ENCODE assay signal across 26 cellular contexts in genomic region chr14:64580451-64580850, GRCh38. TPM values are rescaled to one million over a fixed set of nuclear protein-coding genes. Genes with fewer than 3 reads are reported as not detected.
DNase-seq lines count a peak whose midpoint lies in the region; FAIRE-seq and TF ChIP-seq lines count a peak whose summit lies in the region.
"Had no signal": no experiment of that assay in that cellular context is flagged by ENCODE, and none has a peak within 500 bp of the region (broad histone marks: within the 10 kb centered on the region; RNA-seq: fewer than 3 reads in every experiment).

No MANE protein-coding gene starts in this region.

- H3K79me2 ChIP-seq in H1 (ENCODE audit: control insufficient read depth in 1 of 2, insufficient read depth in 2 of 2, low read length in 2 of 2): no peaks in the 10 kb centered on the region
- no peaks in the 10 kb centered on the region for H3K79me2 ChIP-seq in mesendoderm (ENCODE audit: control insufficient read depth, insufficient read depth, low read length)

- H3K23ac ChIP-seq in H1 (ENCODE audit: insufficient read length) (no peak overlapping the region), mesendoderm (ENCODE audit: low read length) (no peak overlapping the region)

- WGBS in H1 (ENCODE audit: extremely low coverage in 1 of 2, insufficient coverage in 1 of 2, insufficient read length in 1 of 2, insufficient replicate concordance in 2 of 2, low coverage in 1 of 2, low lambda C conversion rate in 2 of 2, missing lambda C conversion rate in 1 of 2), 2 experiments: 88% methylated on average over 7 of the region's 7 CpGs; no CpG with 5 or more reads in 1 of the 2 experiments
- no CpG with 5 or more reads among the region's 7 CpGs for WGBS in mesendoderm (ENCODE audit: extremely low coverage, insufficient coverage, low lambda C conversion rate)

- H2AK5ac ChIP-seq in H1 (ENCODE audit: low read depth, low read length) (no peak overlapping the region), mesendoderm (ENCODE audit: low read length) (no peak overlapping the region)

- H3K18ac ChIP-seq in H1 (ENCODE audit: extremely low read depth, low read length) (no peak overlapping the region), mesendoderm (ENCODE audit: low read length) (peak overlapping the region; percentile 47)

- H3K79me1 ChIP-seq in H1 (ENCODE audit: low read depth, low read length): no peaks in the 10 kb centered on the region
- no peaks in the 10 kb centered on the region for H3K79me1 ChIP-seq in mesendoderm (ENCODE audit: low read length)

- H3K14ac ChIP-seq in H1 (ENCODE audit: insufficient read length): no peak overlapping the region

- H3K27me3 ChIP-seq in H1 (replicated peaks in 1 of 4; ENCODE audit: control insufficient read depth in 3 of 4, extremely low read depth in 1 of 4, insufficient read depth in 3 of 4, low read length in 3 of 4) (no peaks in the 10 kb centered on the region), mesendoderm (ENCODE audit: insufficient read depth, low read length, poor library complexity) (no peaks in the 10 kb centered on the region)
- H3K27me3 ChIP-seq: body of pancreas, Peyer's patch, SJSA1 had no signal

- H3K27ac ChIP-seq in H1 (ENCODE audit: low read depth, low read length) (no peak overlapping the region), mesendoderm (ENCODE audit: low read depth, low read length) (no peak overlapping the region)
- H3K27ac ChIP-seq: body of pancreas, HL-60, Peyer's patch, SJSA1, thoracic aorta had no signal

- H3K4me2 ChIP-seq in H1 (ENCODE audit: insufficient read depth in 1 of 2, low read depth in 2 of 2, low read length in 2 of 2) (no peak overlapping the region), mesendoderm (ENCODE audit: low read length) (no peak overlapping the region)

- no peak overlapping the region for H3K27ac Mint-ChIP-seq in glutamatergic neuron (ENCODE audit: unreplicated experiment)
- H3K27ac Mint-ChIP-seq in HFFc6: no peak overlapping the region
- H3K27ac Mint-ChIP-seq: activated CD4-positive, alpha-beta T cell treated with anti-CD3 and anti-CD28 coated beads, Interleukin-2, amount 10 ng/mL, durations not matched to agents 7 days and 5 days; activated naive CD8-positive, alpha-beta T cell treated with anti-CD3 and anti-CD28 coated beads for 36 hours; activated T-helper 2 cell treated with anti-CD3 and anti-CD28 coated beads, Interferon-gamma antibody, Interleukin-2, Interleukin-4, amounts not matched to agents 10 μg/mL and 5 μg/mL and 100 μg/mL, durations not matched to agents 14 hours and 24 hours and 36 hours; T-helper 1 cell treated with Interleukin-12 subunit alpha and Interleukin-12 subunit beta and Interleukin-4 antibody, amounts not matched to agents 30 μg/mL and 1 μg/mL, for 36 hours had no signal

- H3K4me3 Mint-ChIP-seq in glutamatergic neuron (ENCODE audit: unreplicated experiment): no peak overlapping the region
- no peak overlapping the region for H3K4me3 Mint-ChIP-seq in HFFc6
- H3K4me3 Mint-ChIP-seq: activated CD4-positive, alpha-beta T cell treated with anti-CD3 and anti-CD28 coated beads, Interleukin-2, amount 10 ng/mL, durations not matched to agents 7 days and 5 days; activated naive CD8-positive, alpha-beta T cell treated with anti-CD3 and anti-CD28 coated beads for 36 hours; neural crest cell; T-helper 1 cell treated with Interleukin-12 subunit alpha and Interleukin-12 subunit beta and Interleukin-4 antibody, amounts not matched to agents 30 μg/mL and 1 μg/mL, for 36 hours had no signal

- no peak overlapping the region for H2BK15ac ChIP-seq in H1 (ENCODE audit: low read length)
- peak overlapping the region; percentile 86 for H2BK15ac ChIP-seq in mesendoderm (replicated peaks; ENCODE audit: low read depth)

- no peaks in the 10 kb centered on the region for H3K36me3 Mint-ChIP-seq in glutamatergic neuron (ENCODE audit: unreplicated experiment)
- H3K36me3 Mint-ChIP-seq in HFFc6 (ENCODE audit: low read depth): no peaks in the 10 kb centered on the region
- H3K36me3 Mint-ChIP-seq: activated naive CD8-positive, alpha-beta T cell treated with anti-CD3 and anti-CD28 coated beads for 36 hours had no signal

- H2BK120ac ChIP-seq in H1 (replicated peaks; ENCODE audit: low read depth, low read length) (no peak overlapping the region), mesendoderm (ENCODE audit: low read depth, low read length) (no peak overlapping the region)

- no peaks in the 10 kb centered on the region for H3K36me3 ChIP-seq in H1 (ENCODE audit: control insufficient read depth in 2 of 4, insufficient read depth in 4 of 4, low read length in 3 of 4)
- H3K36me3 ChIP-seq in mesendoderm (ENCODE audit: control insufficient read depth, insufficient read depth, low read length): no peaks in the 10 kb centered on the region
- H3K36me3 ChIP-seq: Peyer's patch, SJSA1, thoracic aorta had no signal

- no peak overlapping the region for H4K8ac ChIP-seq in H1 (ENCODE audit: extremely low read depth, insufficient read depth, low read length)
- H4K8ac ChIP-seq in mesendoderm (ENCODE audit: low read depth, low read length): no peak overlapping the region

- H3K9me3 Mint-ChIP-seq in glutamatergic neuron (ENCODE audit: unreplicated experiment) (no peaks in the 10 kb centered on the region), HFFc6 (no peaks in the 10 kb centered on the region)
- H3K9me3 Mint-ChIP-seq: activated CD4-positive, alpha-beta T cell treated with anti-CD3 and anti-CD28 coated beads, Interleukin-2, amount 10 ng/mL, durations not matched to agents 7 days and 5 days; activated naive CD8-positive, alpha-beta T cell treated with anti-CD3 and anti-CD28 coated beads for 36 hours; activated T-helper 2 cell treated with anti-CD3 and anti-CD28 coated beads, Interferon-gamma antibody, Interleukin-2, Interleukin-4, amounts not matched to agents 10 μg/mL and 5 μg/mL and 100 μg/mL, durations not matched to agents 14 hours and 24 hours and 36 hours; neural crest cell; T-helper 1 cell treated with Interleukin-12 subunit alpha and Interleukin-12 subunit beta and Interleukin-4 antibody, amounts not matched to agents 30 μg/mL and 1 μg/mL, for 36 hours had no signal

- H4K91ac ChIP-seq in H1 (replicated peaks; ENCODE audit: insufficient read length, low read length): no peak overlapping the region

- H3K4me3 ChIP-seq in H1 (ENCODE audit: extremely low read depth in 1 of 4, insufficient read depth in 2 of 4, low read depth in 3 of 4, low read length in 4 of 4): no peak overlapping the region
- H3K4me3 ChIP-seq in mesendoderm (ENCODE audit: low read length): no peak overlapping the region
- H3K4me3 ChIP-seq: body of pancreas, Peyer's patch, SJSA1, thoracic aorta had no signal

- no peak for TF ChIP-seq POLR2A in H1 (IDR thresholded peaks at IDR 0.05; ENCODE audit: control extremely low read depth in 1 of 2, low read depth in 2 of 2, low read length in 2 of 2)

- DNase-seq in H1 (ENCODE audit: low read depth in 1 of 2, low spot score in 2 of 2): no peak
- DNase-seq in mesendoderm: no peak
- DNase-seq in urothelium cell line (ENCODE audit: low spot score): no peak
- DNase-seq in activated CD4-positive, alpha-beta T cell treated with anti-CD3 and anti-CD28 coated beads, Interleukin-2, amount 50 U/mL, for 4 hours: no peak
- DNase-seq in glutamatergic neuron: no peak
- no peak for DNase-seq in HFFc6
- DNase-seq: activated CD4-positive, alpha-beta T cell treated with anti-CD3 and anti-CD28 coated beads, Interleukin-2, amount 10 ng/mL, durations not matched to agents 7 days and 5 days; activated CD8-positive, alpha-beta memory T cell treated with anti-CD3 and anti-CD28 coated beads, Interleukin-2, amount 50 U/mL, for 4 hours; activated naive CD8-positive, alpha-beta T cell treated with anti-CD3 and anti-CD28 coated beads for 36 hours; body of pancreas; left ventricle myocardium superior; NCI-H1105 treated with DMSO at 0.1 percent for 48 hours; NCI-H2029 treated with DMSO at 0.1 percent for 48 hours; NCI-H446; NK-92 treated with Interleukin-12 subunit alpha and Interleukin-12 subunit beta, amount 100 ng/mL, for 24 hours; Peyer's patch; stimulated activated CD4-positive, alpha-beta T cell treated with anti-CD3 and anti-CD28 coated beads, Interleukin-4, amount 100 ng/mL, for 1 hour; stimulated activated naive CD4-positive, alpha-beta T cell had no signal

- H3K9ac ChIP-seq in H1 (replicated peaks in 1 of 4; ENCODE audit: extremely low read depth in 1 of 4, low read depth in 3 of 4, low read length in 3 of 4): no peak overlapping the region
- H3K9ac ChIP-seq in mesendoderm (ENCODE audit: low read length): no peak overlapping the region

- H3K23me2 ChIP-seq in H1 (ENCODE audit: low read depth, low read length): no peaks in the 10 kb centered on the region

- TF ChIP-seq CTCF in H1 (IDR thresholded peaks at IDR 0.05; ENCODE audit: control extremely low read depth in 1 of 3, insufficient read depth in 1 of 3, low read depth in 1 of 3, low read length in 3 of 3): no peak
- TF ChIP-seq CTCF in glutamatergic neuron (IDR thresholded peaks at IDR 0.05; ENCODE audit: partially characterized antibody, unreplicated experiment): no peak
- TF ChIP-seq CTCF in HFFc6 (IDR thresholded peaks at IDR 0.05): no peak

- POLR2A ChIA-PET in H1 (lab: Charles Lee; ENCODE audit: partially characterized antibody): interaction anchor here (1.0 kb wide), 1 partner anchor 8 kb away, joined by 4 read pairs; no protein-coding TSS in a partner anchor

- H3K4me1 Mint-ChIP-seq in glutamatergic neuron (ENCODE audit: low read depth, unreplicated experiment) (no peaks in the 10 kb centered on the region), HFFc6 (ENCODE audit: low read depth) (peaks cover 20% of the 10 kb centered on the region)
- H3K4me1 Mint-ChIP-seq: activated CD4-positive, alpha-beta T cell treated with anti-CD3 and anti-CD28 coated beads, Interleukin-2, amount 10 ng/mL, durations not matched to agents 7 days and 5 days; activated naive CD8-positive, alpha-beta T cell treated with anti-CD3 and anti-CD28 coated beads for 36 hours had no signal

- H3K4me1 ChIP-seq in H1 (replicated peaks in 1 of 4; ENCODE audit: control insufficient read depth in 3 of 4, insufficient read depth in 4 of 4, low read length in 3 of 4) (peaks cover 3 to 14% (median 6%) of the 10 kb centered on the region in 4 experiments; a peak in 4 of 7 replicates), mesendoderm (ENCODE audit: control insufficient read depth, low read depth, low read length) (peaks cover 6% of the 10 kb centered on the region)
- H3K4me1 ChIP-seq: Peyer's patch, SJSA1 had no signal

- FAIRE-seq in H1 (lab: Jason Lieb, UNC): no peak
- peak; percentile 73 for FAIRE-seq in urothelium cell line (lab: Jason Lieb, UNC)
- FAIRE-seq: endometrium had no signal

- H2AFZ ChIP-seq in H1 (ENCODE audit: low read length): 0 out of 2 replicates have a peak overlapping the region, but pooled peaks have one; percentile 6

- H2BK20ac ChIP-seq in H1 (ENCODE audit: low read length): no peak overlapping the region

- TF ChIP-seq EP300 in Ishikawa (IDR thresholded peaks at IDR 0.05; ENCODE audit: borderline replicate concordance) (no peak), H1 (IDR thresholded peaks at IDR 0.05; ENCODE audit: borderline replicate concordance in 1 of 2, low read depth in 2 of 2, low read length in 2 of 2) (no peak)

- H4K20me1 ChIP-seq in H1 (replicated peaks in 1 of 2; ENCODE audit: control insufficient read depth in 1 of 2, insufficient read depth in 2 of 2, low read length in 2 of 2): no peaks in the 10 kb centered on the region

- H3K4ac ChIP-seq in H1 (replicated peaks; ENCODE audit: insufficient read length, low read depth, low read length): no peak overlapping the region
- peak overlapping the region; percentile 58 for H3K4ac ChIP-seq in mesendoderm (ENCODE audit: low read depth, low read length)

- CTCF ChIA-PET in H1 (lab: Charles Lee; ENCODE audit: partially characterized antibody): interaction anchor here (0.6 kb wide), 1 partner anchor 19 kb away, joined by 3 read pairs; no protein-coding TSS in a partner anchor

- no peaks in the 10 kb centered on the region for H3K9me3 ChIP-seq in H1 (ENCODE audit: insufficient read depth in 2 of 2, low read depth in 1 of 2, low read length in 1 of 2)
- H3K9me3 ChIP-seq: body of pancreas, Peyer's patch, SJSA1, thoracic aorta had no signal

- H2BK5ac ChIP-seq in H1 (ENCODE audit: low read depth, low read length) (no peak overlapping the region), mesendoderm (ENCODE audit: low read length) (no peak overlapping the region)

- H2BK12ac ChIP-seq in H1 (ENCODE audit: low read depth, low read length): no peak overlapping the region

- TF ChIP-seq RAD21 in Ishikawa (IDR thresholded peaks at IDR 0.05; ENCODE audit: low read depth) (no peak), H1 (IDR thresholded peaks at IDR 0.05 in 1 of 2, conservative IDR thresholded peaks at IDR 0.05 in 1 of 2; ENCODE audit: low read depth in 2 of 2, low read length in 2 of 2) (no peak)

- H4K5ac ChIP-seq in H1 (ENCODE audit: insufficient read length, low read depth, low read length) (no peak overlapping the region), mesendoderm (ENCODE audit: low read length) (no peak overlapping the region)

- H3K27me3 Mint-ChIP-seq in glutamatergic neuron (ENCODE audit: unreplicated experiment): no peaks in the 10 kb centered on the region
- H3K27me3 Mint-ChIP-seq in HFFc6 (ENCODE audit: insufficient read depth): no peaks in the 10 kb centered on the region; the same call in none of the 2 replicates
- H3K27me3 Mint-ChIP-seq: activated CD4-positive, alpha-beta T cell treated with anti-CD3 and anti-CD28 coated beads, Interleukin-2, amount 10 ng/mL, durations not matched to agents 7 days and 5 days; activated naive CD8-positive, alpha-beta T cell treated with anti-CD3 and anti-CD28 coated beads for 36 hours had no signal

- no peak overlapping the region for H3K56ac ChIP-seq in H1 (replicated peaks; ENCODE audit: insufficient read length, low read depth, low read length)
- peak overlapping the region; percentile 70 for H3K56ac ChIP-seq in mesendoderm (ENCODE audit: low read length)

RNA-seq across cellular contexts. Expression of gene PPP1R36, which starts 30.7 kb away (rescaled TPM):
- 0.61 and 0.93 TPM in 2 replicates for total RNA-seq in H1 (2021; fragmentation: NEBNext Ultra II Directional; extraction: Animal tissue kit (Norgen Biotek cat#: 25700))
- polyA plus RNA-seq in H1 (2011; rRNA removed): 0.25 and 0.39 TPM in 2 replicates
- 1.0 TPM for polyA plus RNA-seq in H1 (2011; cell fraction: cytosol; rRNA removed)
- polyA plus RNA-seq in H1 (2011; cell fraction: nucleus; rRNA removed): 0.53 TPM
- polyA plus RNA-seq in H1 (2012, experiment 1 of 2): 0.57 to 0.86 TPM (median 0.72 TPM) in 4 replicates
- polyA plus RNA-seq in H1 (2012, experiment 2 of 2): not detected
- polyA plus RNA-seq in H1 (2013, experiment 1 of 2): 0.43 TPM
- polyA plus RNA-seq in H1 (2013, experiment 2 of 2): 0.37 TPM
- polyA minus RNA-seq in H1 (2011; rRNA and poly(A)+ RNA removed): 0.32 and 0.46 TPM in 2 replicates
- polyA minus RNA-seq in H1 (2011; cell fraction: cytosol; rRNA and poly(A)+ RNA removed): not detected
- polyA minus RNA-seq in H1 (2011; cell fraction: nucleus; rRNA and poly(A)+ RNA removed): not detected
- 0.37 TPM for polyA plus RNA-seq in mesendoderm (2013, experiment 1 of 2)
- 0.28 TPM for polyA plus RNA-seq in mesendoderm (2013, experiment 2 of 2)
- total RNA-seq in glutamatergic neuron (ENCODE audit: unreplicated experiment): 2.4 TPM
- under 1 TPM; 0.20 to 0.81 (median 0.27) TPM for total RNA-seq in HFFc6 (2021; fragmentation: NEBNext Ultra II Directional; extraction: Animal tissue kit (Norgen Biotek cat#: 25700))
- total RNA-seq: activated T-helper 2 cell treated with anti-CD3 and anti-CD28 coated beads, Interferon-gamma antibody, Interleukin-2, Interleukin-4, amounts not matched to agents 10 μg/mL and 5 μg/mL and 100 μg/mL, durations not matched to agents 14 hours and 24 hours and 36 hours; left ventricle myocardium superior; thoracic aorta had no signal

RNA-seq across cellular contexts. Expression of gene HSPA2, which starts 39.9 kb away (rescaled TPM):
- 82.9 and 91.1 TPM in 2 replicates for total RNA-seq in H1 (2021; fragmentation: NEBNext Ultra II Directional; extraction: Animal tissue kit (Norgen Biotek cat#: 25700))
- 30.5 and 42.0 TPM in 2 replicates for polyA plus RNA-seq in H1 (2011; rRNA removed)
- 38.2 TPM for polyA plus RNA-seq in H1 (2011; cell fraction: cytosol; rRNA removed)
- polyA plus RNA-seq in H1 (2011; cell fraction: nucleus; rRNA removed): 42.5 TPM
- 28.9 to 58.1 TPM (median 40.4 TPM) in 4 replicates for polyA plus RNA-seq in H1 (2012, experiment 1 of 2)
- polyA plus RNA-seq in H1 (2012, experiment 2 of 2): 18.1 TPM
- polyA plus RNA-seq in H1 (2013, experiment 1 of 2): 21.2 TPM
- 19.8 TPM for polyA plus RNA-seq in H1 (2013, experiment 2 of 2)
- 33.1 and 37.7 TPM in 2 replicates for polyA minus RNA-seq in H1 (2011; rRNA and poly(A)+ RNA removed)
- 69.5 TPM for polyA minus RNA-seq in H1 (2011; cell fraction: cytosol; rRNA and poly(A)+ RNA removed)
- 35.2 TPM for polyA minus RNA-seq in H1 (2011; cell fraction: nucleus; rRNA and poly(A)+ RNA removed)
- polyA plus RNA-seq in mesendoderm (2013, experiment 1 of 2): 9.4 TPM
- polyA plus RNA-seq in mesendoderm (2013, experiment 2 of 2): 9.7 TPM
- 23.9 TPM for total RNA-seq in glutamatergic neuron (ENCODE audit: unreplicated experiment)
- total RNA-seq in HFFc6 (2021; fragmentation: NEBNext Ultra II Directional; extraction: Animal tissue kit (Norgen Biotek cat#: 25700)): 1 to 10 TPM; 5.6 to 9.6 (median 9.2) TPM
